Comparison of ENCODE assay signal across 26 cellular contexts in the genomic region with DNA sequence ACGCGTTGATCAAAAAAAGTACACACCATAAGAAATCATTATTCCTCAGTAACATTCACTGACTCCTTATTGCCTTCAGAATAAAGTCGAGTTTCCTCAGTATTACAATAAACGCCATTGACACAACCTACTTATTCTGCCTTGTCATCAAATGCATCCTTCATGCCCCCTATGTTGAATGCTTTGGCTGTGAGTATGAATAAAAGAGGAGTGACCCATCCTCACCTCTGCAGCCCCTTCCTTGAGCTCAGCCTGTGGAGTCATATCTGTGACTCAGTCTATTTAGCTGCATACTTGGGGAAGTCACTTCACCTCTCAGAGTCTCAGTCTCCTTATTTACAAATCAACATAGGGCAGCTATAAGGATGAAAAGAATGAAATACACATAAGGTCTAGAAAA.
A peak's percentile ranks its signal among the peaks of the same experiment; 100 is the strongest.
DNase-seq lines count a peak whose midpoint lies in the region; TF ChIP-seq lines count a peak whose summit lies in the region.
"Had no signal": no experiment of that assay in that cellular context is flagged by ENCODE, and none has a peak within 500 bp of the region (broad histone marks: within the 10 kb centered on the region; RNA-seq: fewer than 3 reads in every experiment).

No MANE protein-coding gene starts in this region.

- H3K27me3 ChIP-seq in thyroid gland = no peaks in the 10 kb centered on the region
- H3K27me3 ChIP-seq: heart left ventricle, ovary had no signal

- H3K9me3 ChIP-seq in thyroid gland = no peaks in the 10 kb centered on the region
- H3K9me3 ChIP-seq: heart left ventricle, ovary had no signal

- no peak overlapping the region for H3K27ac ChIP-seq in thyroid gland
- H3K27ac ChIP-seq: heart left ventricle, HL-60, ovary had no signal

- TF ChIP-seq CTCF in fibroblast of mammary gland (conservative IDR thresholded peaks at IDR 0.05; ENCODE audit: control insufficient read depth, insufficient read depth, low read depth, low read length) (no peak), thyroid gland (IDR thresholded peaks at IDR 0.05) (no peak)

- no peak for TF ChIP-seq POLR2A in thyroid gland (IDR thresholded peaks at IDR 0.05)

- H3K36me3 ChIP-seq in thyroid gland = no peaks in the 10 kb centered on the region
- H3K36me3 ChIP-seq: ovary had no signal

- no peak overlapping the region for H3K4me3 ChIP-seq in fibroblast of mammary gland (ENCODE audit: control insufficient read depth, low read depth, low read length)
- no peak overlapping the region for H3K4me3 ChIP-seq in thyroid gland (replicated peaks in 1 of 3)
- H3K4me3 ChIP-seq: GM23338, heart left ventricle, ovary had no signal

- DNase-seq in 8988T = peak; percentile 46
- DNase-seq in HT1080 (ENCODE audit: low read depth) = peak; percentile 76
- peak; percentile 38 for DNase-seq in amniotic epithelial cell (ENCODE audit: low read depth)
- DNase-seq in fibroblast of mammary gland (ENCODE audit: low read depth) = peak; percentile 45
- no peak for DNase-seq in thyroid gland
- DNase-seq in cerebellar cortex (ENCODE audit: low spot score) = no peak
- no peak for DNase-seq in activated T-cell treated with anti-CD3 and anti-CD28 coated beads, Interleukin-2, amount 50 U/mL, for 1 hour
- no peak for DNase-seq in AG08396 (ENCODE audit: low spot score)
- DNase-seq: activated CD4-positive, alpha-beta memory T cell treated with anti-CD3 and anti-CD28 coated beads, Interleukin-2, amount 10 ng/mL, durations not matched to agents 7 days and 5 days; activated CD4-positive, CD25-positive, alpha-beta regulatory T cell treated with anti-CD3 and anti-CD28 coated beads, Interleukin-2, amount 50 U/mL, for 72 hours; activated CD8-positive, alpha-beta memory T cell treated with anti-CD3 and anti-CD28 coated beads, Interleukin-2, amount 50 U/mL, for 48 hours; AML-193; aorta; CD4-positive, alpha-beta T cell; heart left ventricle; left cardiac atrium; mammary epithelial cell; NCI-H2081; NCI-H774; ovary; right cardiac atrium; stimulated activated CD4-positive, alpha-beta T cell treated with anti-CD3 and anti-CD28 coated beads, Interleukin-4, amount 100 ng/mL, for 4 hours; stimulated activated naive CD4-positive, alpha-beta T cell treated with Interleukin-2 at 50 U/mL for 16 hours; T-helper 17 cell had no signal

- H3K4me1 ChIP-seq in thyroid gland = peaks cover 3 to 13% of the 10 kb centered on the region in 2 donors

- intact Hi-C loops in thyroid gland (cut with DNase I) = no loop called here

- 97 to 98% methylated on average over 4 of the region's 4 CpGs for WGBS in thyroid gland, 2 donors

Comparison
In these comparisons a context has a peak if more than half of its experiments do, and no peak if none do; other contexts are left out.
1. DNase-seq: peak in 8988T (single experiment), HT1080 (single experiment), amniotic epithelial cell (single experiment) and fibroblast of mammary gland (single experiment); none in thyroid gland (0 of 2), cerebellar cortex (single experiment), activated T-cell treated with anti-CD3 and anti-CD28 coated beads, Interleukin-2, amount 50 U/mL, for 1 hour (single experiment) and AG08396 (single experiment).